Comparison of ENCODE assay signal across 1 cellular context in genomic region chr1:32201011-32201855, GRCh38.
TF ChIP-seq lines count a peak whose summit lies in the region.

No MANE protein-coding gene starts in this region.

TF ChIP-seq in PFSK-1, 5 proteins besides CTCF, POLR2A, EP300 and RAD21:
- TF ChIP-seq REST (IDR thresholded peaks at IDR 0.05; ENCODE audit: insufficient read depth in 1 of 2, low read depth in 2 of 2, low read length in 2 of 2) (no peak), SIN3A (IDR thresholded peaks at IDR 0.05; ENCODE audit: borderline replicate concordance, insufficient read depth, low read length) (0 out of 2 replicates have a peak, but pooled peaks have one; percentile 23)
